In the genomic region with DNA sequence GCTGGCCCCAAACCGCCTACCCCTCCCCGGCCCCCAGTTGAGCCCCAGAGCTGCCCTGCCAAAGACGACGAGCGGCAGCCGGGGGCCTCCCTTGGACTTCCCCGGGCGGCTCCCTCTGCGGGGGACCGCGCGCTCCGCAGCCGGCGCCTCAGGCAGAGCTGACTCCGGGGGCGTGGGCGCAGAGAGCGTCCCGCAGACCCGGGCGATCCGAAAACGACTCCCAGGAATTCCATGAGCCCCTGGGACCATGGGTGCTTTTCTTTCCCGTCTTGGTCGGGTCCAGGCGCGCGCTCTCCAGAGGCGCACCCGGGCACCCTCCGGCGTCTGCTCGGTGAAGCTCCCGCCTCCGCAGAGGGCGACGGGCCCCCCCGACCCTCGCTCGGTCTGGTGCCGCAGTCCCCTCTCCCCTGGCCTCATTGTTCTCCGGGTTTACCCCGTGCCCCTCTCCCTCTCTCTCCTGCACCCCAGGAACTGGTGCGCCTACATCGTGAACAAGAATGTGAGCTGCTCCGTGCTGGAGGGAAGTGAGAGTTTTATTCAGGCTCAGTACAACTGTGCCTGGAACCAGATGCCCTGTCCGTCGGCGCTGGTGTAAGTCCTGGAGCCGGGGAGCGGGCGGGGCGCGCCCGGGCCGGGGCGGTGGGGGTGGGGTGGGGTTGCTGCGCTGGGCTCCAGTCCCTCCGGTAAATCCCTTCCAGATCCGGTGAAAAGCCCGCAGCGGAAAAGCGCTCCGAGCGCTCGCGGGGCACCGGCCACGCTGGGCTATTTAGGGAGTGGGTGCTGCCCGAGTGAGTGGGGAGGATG, we compare ENCODE assay signal across 2 cellular contexts.
TF ChIP-seq lines count a peak whose summit lies in the region.

No MANE protein-coding gene starts in this region.

TF ChIP-seq in WTC11, 78 proteins besides CTCF, POLR2A, EP300 and RAD21:
- 0 out of 2 replicates have a peak, but pooled peaks have one; percentile 6 for TF ChIP-seq ZNF423 (CRISPR knock-in tag; IDR thresholded peaks at IDR 0.05)
- TF ChIP-seq, protein P1, sequence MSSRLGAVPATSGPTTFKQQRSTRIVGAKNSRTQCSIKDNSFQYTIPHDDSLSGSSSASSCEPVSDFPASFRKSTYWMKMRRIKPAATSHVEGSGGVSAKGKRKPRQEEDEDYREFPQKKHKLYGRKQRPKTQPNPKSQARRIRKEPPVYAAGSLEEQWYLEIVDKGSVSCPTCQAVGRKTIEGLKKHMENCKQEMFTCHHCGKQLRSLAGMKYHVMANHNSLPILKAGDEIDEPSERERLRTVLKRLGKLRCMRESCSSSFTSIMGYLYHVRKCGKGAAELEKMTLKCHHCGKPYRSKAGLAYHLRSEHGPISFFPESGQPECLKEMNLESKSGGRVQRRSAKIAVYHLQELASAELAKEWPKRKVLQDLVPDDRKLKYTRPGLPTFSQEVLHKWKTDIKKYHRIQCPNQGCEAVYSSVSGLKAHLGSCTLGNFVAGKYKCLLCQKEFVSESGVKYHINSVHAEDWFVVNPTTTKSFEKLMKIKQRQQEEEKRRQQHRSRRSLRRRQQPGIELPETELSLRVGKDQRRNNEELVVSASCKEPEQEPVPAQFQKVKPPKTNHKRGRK (CRISPR knock-in tag; IDR thresholded peaks at IDR 0.05; ENCODE audit: borderline replicate concordance), result no peak

TF ChIP-seq in endothelial cell of umbilical vein, 7 proteins besides CTCF, POLR2A, EP300 and RAD21:
- TF ChIP-seq EZH2 (IDR thresholded peaks at IDR 0.05; ENCODE audit: borderline replicate concordance, low read depth, low read length, severe bottlenecking) (no peak), MYC (IDR thresholded peaks at IDR 0.05; ENCODE audit: low read depth, low read length) (no peak), FOS (IDR thresholded peaks at IDR 0.05; ENCODE audit: borderline replicate concordance, insufficient read depth, low read length) (no peak), JUN (IDR thresholded peaks at IDR 0.05; ENCODE audit: borderline replicate concordance, insufficient read depth, insufficient read length, low read depth) (no peak), POLR2AphosphoS5 (IDR thresholded peaks at IDR 0.05; ENCODE audit: insufficient read depth, low read depth, low read length) (no peak), GATA2 (IDR thresholded peaks at IDR 0.05; ENCODE audit: insufficient read depth, insufficient read length, low read depth, low read length) (no peak)
- TF ChIP-seq, protein P2, sequence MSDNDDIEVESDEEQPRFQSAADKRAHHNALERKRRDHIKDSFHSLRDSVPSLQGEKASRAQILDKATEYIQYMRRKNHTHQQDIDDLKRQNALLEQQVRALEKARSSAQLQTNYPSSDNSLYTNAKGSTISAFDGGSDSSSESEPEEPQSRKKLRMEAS (IDR thresholded peaks at IDR 0.05; ENCODE audit: insufficient read depth, insufficient read length), result no peak
